Comparison of ENCODE assay signal across 8 cellular contexts in the genomic region with DNA sequence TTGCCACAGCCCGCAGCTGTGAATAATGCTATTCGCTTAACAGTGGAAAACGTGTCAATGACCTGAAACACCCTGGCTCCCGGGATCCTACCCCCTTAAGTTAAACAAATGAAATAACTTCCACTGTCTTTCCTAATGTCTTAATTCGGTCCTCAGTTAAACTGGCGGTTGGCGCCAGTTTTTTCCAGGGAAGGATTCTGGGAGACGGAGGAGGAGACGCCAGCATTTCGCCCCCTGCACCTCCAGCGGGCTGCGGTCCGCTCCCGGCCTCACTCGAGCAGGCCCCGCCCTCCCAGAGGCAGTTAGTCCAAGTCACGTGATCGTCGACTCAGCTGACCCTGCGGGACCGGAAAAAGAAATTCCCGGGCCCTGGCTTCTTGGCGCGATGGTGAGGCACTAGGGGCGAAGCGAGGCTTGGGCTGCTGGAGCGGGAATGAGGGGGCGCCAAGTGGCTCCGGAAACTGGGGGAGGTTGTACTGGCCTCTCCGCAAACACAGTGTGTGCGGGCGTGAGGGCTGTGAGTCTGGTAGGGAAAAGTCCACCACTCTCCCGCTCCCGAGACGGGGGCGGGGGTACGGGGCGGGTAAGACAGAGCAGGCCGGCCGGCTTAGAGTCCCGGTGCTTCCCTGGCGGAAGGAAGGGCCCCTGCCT. TPM values are rescaled to one million over a fixed set of nuclear protein-coding genes. Genes with fewer than 3 reads are reported as not detected.
DNase-seq lines count a peak whose midpoint lies in the region; ATAC-seq, FAIRE-seq and TF ChIP-seq lines count a peak whose summit lies in the region.

A gene (plus strand): TSS at position 359 of the 651 bp plus-strand sequence. CDS start 27 bp downstream, at position 386.

- no peaks in the 10 kb centered on the region for H3K36me3 Mint-ChIP-seq in T-helper 2 cell treated with Interferon-gamma antibody and Interleukin-4, amounts not matched to agents 5 μg/mL and 100 μg/mL, for 36 hours (ENCODE audit: low read depth)
- peaks cover 9% of the 10 kb centered on the region for H3K36me3 Mint-ChIP-seq in astrocyte (ENCODE audit: low read depth, unreplicated experiment)

- peaks cover 14% of the 10 kb centered on the region for H3K4me1 Mint-ChIP-seq in T-helper 2 cell treated with Interferon-gamma antibody and Interleukin-4, amounts not matched to agents 5 μg/mL and 100 μg/mL, for 36 hours (ENCODE audit: low read depth)
- peaks cover 2% of the 10 kb centered on the region for H3K4me1 Mint-ChIP-seq in astrocyte (ENCODE audit: low read depth, unreplicated experiment)

- H3K27ac ChIP-seq in astrocyte (ENCODE audit: low read depth, low read length) (peak within 1 kb of the TSS; percentile 72), right cardiac atrium (ENCODE audit: low read length) (peak within 1 kb of the TSS; percentile 61), psoas muscle (peak within 1 kb of the TSS; percentile 76)

- H3K36me3 ChIP-seq in astrocyte (ENCODE audit: insufficient read depth, low read length) (no peaks in the 10 kb centered on the region), psoas muscle (ENCODE audit: insufficient read depth in 1 of 2, low read depth in 1 of 2) (peaks cover 0 to 22% of the 10 kb centered on the region in 2 donors)

- no peaks in the 10 kb centered on the region for H3K9me3 Mint-ChIP-seq in T-helper 2 cell treated with Interferon-gamma antibody and Interleukin-4, amounts not matched to agents 5 μg/mL and 100 μg/mL, for 36 hours
- no peaks in the 10 kb centered on the region for H3K9me3 Mint-ChIP-seq in astrocyte (ENCODE audit: unreplicated experiment)

- H4K20me1 ChIP-seq in astrocyte (ENCODE audit: insufficient read depth, low read length), result no peaks in the 10 kb centered on the region

- H3K4me2 ChIP-seq in astrocyte (ENCODE audit: low read length), result peak within 1 kb of the TSS; percentile 99

- intact Hi-C loops in right cardiac atrium (cut with DNase I) (no loop called here), psoas muscle (cut with DNase I) (no loop called here)

- peak within 1 kb of the TSS; percentile 92 for H3K9ac ChIP-seq in astrocyte (ENCODE audit: low read length)

- H3K27me3 ChIP-seq in astrocyte (ENCODE audit: insufficient read depth, low read length) (no peaks in the 10 kb centered on the region), right cardiac atrium (ENCODE audit: control insufficient read depth, insufficient read depth) (no peaks in the 10 kb centered on the region), psoas muscle (ENCODE audit: insufficient read depth in 3 of 3, low read length in 2 of 3) (no peaks in the 10 kb centered on the region)

- H3K27ac Mint-ChIP-seq in T-helper 2 cell treated with Interferon-gamma antibody and Interleukin-4, amounts not matched to agents 5 μg/mL and 100 μg/mL, for 36 hours, result peak within 1 kb of the TSS; percentile 96
- peak within 1 kb of the TSS; percentile 85 for H3K27ac Mint-ChIP-seq in astrocyte (ENCODE audit: unreplicated experiment)

- H3K9me3 ChIP-seq in astrocyte (ENCODE audit: insufficient read depth, low read depth, low read length) (no peaks in the 10 kb centered on the region), right cardiac atrium (ENCODE audit: control insufficient read depth, low read length) (no peaks in the 10 kb centered on the region), psoas muscle (no peaks in the 10 kb centered on the region)

- H2AFZ ChIP-seq in astrocyte (ENCODE audit: low read depth, low read length), result peak within 1 kb of the TSS; percentile 93

- H3K4me3 ChIP-seq in astrocyte (ENCODE audit: insufficient read depth, low read depth, low read length), result peak within 1 kb of the TSS; percentile 77
- H3K4me3 ChIP-seq in right cardiac atrium (ENCODE audit: low read length), result peak within 1 kb of the TSS; percentile 86
- H3K4me3 ChIP-seq in psoas muscle, result peak within 1 kb of the TSS; percentile 94

- H3K4me1 ChIP-seq in astrocyte (ENCODE audit: insufficient read depth, low read length) (peaks cover 10% of the 10 kb centered on the region), right cardiac atrium (ENCODE audit: control insufficient read depth, insufficient read depth, low read length) (peaks cover 6% of the 10 kb centered on the region), psoas muscle (peaks cover 12% of the 10 kb centered on the region)

- DNase-seq in COLO668 (lab: John Stamatoyannopoulos, UW; ENCODE audit: unreplicated experiment) (peak; percentile 95), GOT3 (lab: John Stamatoyannopoulos, UW) (peak; percentile 65), NCI-H1694 (lab: John Stamatoyannopoulos, UW) (peak; percentile 80), astrocyte (ENCODE audit: low read depth) (peak; percentile 91), right cardiac atrium (peak; percentile 97 to 99 (median 97)), psoas muscle (peak; percentile 97 to 98), ureter (ENCODE audit: low spot score) (peak; percentile 95)
- peak; percentile 87 for DNase-seq in T-helper 2 cell treated with Interferon-gamma antibody and Interleukin-4, amounts not matched to agents 5 μg/mL and 100 μg/mL, for 36 hours (ENCODE audit: low spot score)

- no peak for TF ChIP-seq CTCF in astrocyte (IDR thresholded peaks at IDR 0.05; ENCODE audit: insufficient read depth, low read depth, low read length)
- no peak for TF ChIP-seq CTCF in psoas muscle (IDR thresholded peaks at IDR 0.05)

- H3K79me2 ChIP-seq in astrocyte (ENCODE audit: insufficient read depth, low read length), result peaks cover 11% of the 10 kb centered on the region

- under 1% methylated on average over 42 of the region's 42 CpGs for WGBS in right cardiac atrium
- 0 to 1% (median 0%) methylated on average over 39 to 42 of the region's 42 CpGs for WGBS in psoas muscle, 3 donors

- H3K27me3 Mint-ChIP-seq in T-helper 2 cell treated with Interferon-gamma antibody and Interleukin-4, amounts not matched to agents 5 μg/mL and 100 μg/mL, for 36 hours (ENCODE audit: low read depth), result no peaks in the 10 kb centered on the region
- peaks cover 7% of the 10 kb centered on the region for H3K27me3 Mint-ChIP-seq in astrocyte (ENCODE audit: low read depth, unreplicated experiment)

- FAIRE-seq in astrocyte (lab: Jason Lieb, UNC), result no peak

- peak within 1 kb of the TSS; percentile 99 for H3K4me3 Mint-ChIP-seq in T-helper 2 cell treated with Interferon-gamma antibody and Interleukin-4, amounts not matched to agents 5 μg/mL and 100 μg/mL, for 36 hours
- peak within 1 kb of the TSS; percentile 96 for H3K4me3 Mint-ChIP-seq in astrocyte (ENCODE audit: unreplicated experiment)

- ATAC-seq in right cardiac atrium (peak; percentile 92), psoas muscle (peak; percentile 95 to 98 (median 97))

RNA-seq across cellular contexts. Expression of the gene that starts here (rescaled TPM):
- total RNA-seq in astrocyte, result 61.0 and 64.1 TPM in 2 replicates
- 10 to 100 TPM; 33.7 to 39.3 (median 38.1) TPM for total RNA-seq in right cardiac atrium
- polyA plus RNA-seq in right cardiac atrium, result 52.1 TPM
- 10 to 100 TPM; 20.1 to 30.4 (median 22.7) TPM for total RNA-seq in psoas muscle
- polyA plus RNA-seq in psoas muscle, result 10 to 100 TPM; 22.7 to 30.6 (median 26.0) TPM
- 53.0 TPM for total RNA-seq in ureter

Comparison
In these comparisons a context has a peak if more than half of its experiments do, and no peak if none do; other contexts are left out.
1. Peak in every context shown above with its lines: DNase-seq, ATAC-seq, H3K4me3 ChIP-seq and H3K27ac ChIP-seq.